In the genomic region with DNA sequence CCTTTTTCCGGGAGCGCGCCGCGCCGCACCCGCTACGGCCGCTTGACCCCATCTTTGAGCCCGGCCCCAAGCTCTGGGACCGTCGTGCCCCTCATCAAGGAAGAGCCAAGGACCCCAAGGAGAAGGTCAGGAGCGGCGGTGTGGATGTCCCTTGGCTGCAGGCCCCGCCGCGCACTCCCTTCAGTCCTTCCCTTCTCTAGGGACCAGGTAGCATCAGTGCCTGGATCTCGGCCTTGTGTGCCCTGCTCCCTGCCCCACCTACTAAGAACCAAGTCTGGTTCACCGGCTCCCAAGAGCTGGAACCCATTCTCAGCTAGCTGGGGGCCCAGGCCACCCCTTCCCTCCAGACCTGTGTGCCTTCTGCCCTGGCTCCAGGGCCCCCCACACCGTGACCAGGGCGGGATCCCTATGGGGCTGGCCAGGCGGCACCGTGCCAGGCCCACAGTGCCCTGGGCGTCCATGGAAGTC, we compare ENCODE assay signal across 8 cellular contexts.
DNase-seq lines count a peak whose midpoint lies in the region; ATAC-seq, FAIRE-seq and TF ChIP-seq lines count a peak whose summit lies in the region.

No MANE protein-coding gene starts in this region.

- H3K4me1 ChIP-seq in cardiac muscle cell (ENCODE audit: low read depth): no peaks in the 10 kb centered on the region
- peaks cover 0 to 16% (median 14%) of the 10 kb centered on the region in 4 donors for H3K4me1 ChIP-seq in sigmoid colon
- H3K4me1 ChIP-seq in body of pancreas: peaks cover 15% of the 10 kb centered on the region

- WGBS in sigmoid colon, 2 donors: 37 to 41% methylated on average over 24 of the region's 24 CpGs
- WGBS in body of pancreas, 2 donors: 37 to 63% methylated on average over 6 to 24 of the region's 24 CpGs

- TF ChIP-seq CTCF in cardiac muscle cell (IDR thresholded peaks at IDR 0.05; ENCODE audit: low read depth, low read length) (no peak), sigmoid colon (IDR thresholded peaks at IDR 0.05) (peak in 2 of 4 experiments; percentile 3 to 9), body of pancreas (IDR thresholded peaks at IDR 0.05) (peak in 1 of 7 experiments; percentile 3)

- DNase-seq in RPMI7951 (ENCODE audit: low read depth) (peak; percentile 16), cardiac muscle cell (ENCODE audit: low read depth in 1 of 2, low spot score in 1 of 2) (no peak), sigmoid colon (peak; percentile 65), body of pancreas (no peak), HTR-8/SVneo (ENCODE audit: insufficient read length, low spot score) (no peak), caudate nucleus (lab: John Stamatoyannopoulos, UW) (no peak), cerebellar cortex (ENCODE audit: low spot score) (no peak)

- H3K27ac ChIP-seq in cardiac muscle cell: no peak overlapping the region
- H3K27ac ChIP-seq in sigmoid colon: peak overlapping the region in 1 of 4 donors; percentile 12
- no peak overlapping the region for H3K27ac ChIP-seq in body of pancreas
- no peak overlapping the region for H3K27ac ChIP-seq in caudate nucleus (ENCODE audit: low read depth, low read length)

- H3K9me3 ChIP-seq in cardiac muscle cell (ENCODE audit: low read depth): no peaks in the 10 kb centered on the region
- no peaks in the 10 kb centered on the region for H3K9me3 ChIP-seq in sigmoid colon
- no peaks in the 10 kb centered on the region for H3K9me3 ChIP-seq in body of pancreas

- TF ChIP-seq EP300 in sigmoid colon (IDR thresholded peaks at IDR 0.05): no peak

- TF ChIP-seq POLR2A in sigmoid colon (IDR thresholded peaks at IDR 0.05) (no peak), body of pancreas (IDR thresholded peaks at IDR 0.05) (no peak)

- H3K27me3 ChIP-seq in cardiac muscle cell (no peaks in the 10 kb centered on the region), sigmoid colon (no peaks in the 10 kb centered on the region), body of pancreas (no peaks in the 10 kb centered on the region)

- FAIRE-seq in HTR-8/SVneo (lab: Jason Lieb, UNC): no peak

- H3K36me3 ChIP-seq in cardiac muscle cell (no peaks in the 10 kb centered on the region), sigmoid colon (no peaks in the 10 kb centered on the region), body of pancreas (replicated peaks in 1 of 2; ENCODE audit: insufficient read depth in 1 of 2, low read depth in 2 of 2) (no peaks in the 10 kb centered on the region)

- intact Hi-C loops in sigmoid colon (cut with DNase I) (loop anchor here (1.0 to 10.0 kb wide), 4 partner anchors 160 to 811 kb away; a partner anchor contains a TSS), body of pancreas (cut with DNase I) (loop anchor here (5.0 to 10.0 kb wide), 2 partner anchors 482 to 815 kb away; no protein-coding TSS in a partner anchor)

- peak overlapping the region; percentile 21 for H3K4me3 ChIP-seq in cardiac muscle cell
- peak overlapping the region; percentile 30 to 58 (median 51) for H3K4me3 ChIP-seq in sigmoid colon
- peak overlapping the region in 1 of 2 donors; percentile 37 for H3K4me3 ChIP-seq in body of pancreas

- ATAC-seq in GM19395 (IDR thresholded peaks at IDR 0.05; ENCODE audit: unreplicated experiment) (peak; percentile 12), body of pancreas (no peak)

Comparison
In these comparisons a context has a peak if more than half of its experiments do, and no peak if none do; other contexts are left out.
1. DNase-seq: peak in RPMI7951 (single experiment) and sigmoid colon (single experiment); none in cardiac muscle cell (0 of 2), body of pancreas (0 of 4), HTR-8/SVneo (single experiment), caudate nucleus (0 of 61) and cerebellar cortex (single experiment).